Comparison of ENCODE assay signal across 11 cellular contexts in the genomic region with DNA sequence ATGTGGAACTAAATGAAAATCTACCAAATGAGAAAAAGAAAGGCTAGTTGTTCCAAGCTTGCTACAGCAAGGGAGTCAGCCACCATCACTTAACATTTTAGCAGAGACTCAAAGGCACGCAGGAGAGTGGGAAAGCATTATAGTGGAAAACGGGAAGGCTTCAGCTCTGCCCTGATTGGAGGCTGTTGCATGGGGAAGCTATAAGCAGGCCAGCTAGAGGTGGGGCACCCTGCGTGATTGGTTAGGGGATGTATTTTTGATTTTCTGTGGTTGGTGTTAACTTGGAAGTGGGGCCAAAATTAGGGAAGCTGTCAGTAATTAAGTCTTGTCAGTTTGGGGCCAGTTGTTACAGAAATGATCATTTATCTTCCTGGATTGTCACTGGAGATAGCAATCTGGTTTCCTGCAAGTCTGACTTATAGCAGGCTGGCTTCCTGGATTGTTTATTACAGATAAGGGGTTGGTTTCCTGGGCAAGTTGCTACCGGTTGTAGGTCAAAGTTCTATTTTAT.
A peak's percentile ranks its signal among the peaks of the same experiment; 100 is the strongest.
DNase-seq lines count a peak whose midpoint lies in the region; ATAC-seq and TF ChIP-seq lines count a peak whose summit lies in the region.
"Had no signal": no experiment of that assay in that cellular context is flagged by ENCODE, and none has a peak within 500 bp of the region (broad histone marks: within the 10 kb centered on the region; RNA-seq: fewer than 3 reads in every experiment).

No MANE protein-coding gene starts in this region.

- peak overlapping the region; percentile 4 for H3K27ac Mint-ChIP-seq in stimulated activated effector memory CD8-positive, alpha-beta T cell treated with anti-CD3 and anti-CD28 coated beads, Interleukin-12 subunit alpha, Interleukin-12 subunit beta, amount 100 ng/mL, for 72 hours
- H3K27ac Mint-ChIP-seq: activated naive CD8-positive, alpha-beta T cell treated with anti-CD3 and anti-CD28 coated beads, Interleukin-2, amount 10 ng/mL, durations not matched to agents 7 days and 5 days; stimulated activated naive B cell treated with anti-CD40 and anti-IgM and Interleukin-4, amounts not matched to agents 10 μg/mL and 1 μg/mL and 100 μg/mL, for 72 hours had no signal

- no peak overlapping the region for H2AFZ ChIP-seq in SK-N-SH (ENCODE audit: low read depth)

- intact Hi-C loops in left ventricle myocardium inferior (cut with micrococcal nuclease): no loop called here

- TF ChIP-seq EP300 in SK-N-SH (IDR thresholded peaks at IDR 0.05; ENCODE audit: borderline replicate concordance in 1 of 2, low read depth in 1 of 2, low read length in 1 of 2): peak; percentile 43 to 49; a peak in 2 of 4 replicates

- no peaks in the 10 kb centered on the region for H3K9me2 ChIP-seq in SK-N-SH

- no peak overlapping the region for H3K4me2 ChIP-seq in SK-N-SH
- H3K4me2 ChIP-seq: KMS-11 had no signal

- no peaks in the 10 kb centered on the region for H3K27me3 ChIP-seq in SK-N-SH (ENCODE audit: insufficient read depth)
- H3K27me3 ChIP-seq in left ventricle myocardium inferior (ENCODE audit: low read depth): no peaks in the 10 kb centered on the region

- H3K9me3 ChIP-seq in SK-N-SH: no peaks in the 10 kb centered on the region
- no peaks in the 10 kb centered on the region for H3K9me3 ChIP-seq in left ventricle myocardium inferior (replicated peaks)

- TF ChIP-seq RAD21 in SK-N-SH (IDR thresholded peaks at IDR 0.05; ENCODE audit: low read length): no peak

- peaks cover 19% of the 10 kb centered on the region for H3K4me1 Mint-ChIP-seq in stimulated activated effector memory CD8-positive, alpha-beta T cell treated with anti-CD3 and anti-CD28 coated beads, Interleukin-12 subunit alpha, Interleukin-12 subunit beta, amount 100 ng/mL, for 72 hours

- no peaks in the 10 kb centered on the region for H4K20me1 ChIP-seq in SK-N-SH (ENCODE audit: insufficient read depth)

- peaks cover 18 to 25% of the 10 kb centered on the region in 2 experiments; a peak in 3 of 4 replicates for H3K4me1 ChIP-seq in SK-N-SH (ENCODE audit: control insufficient read depth in 1 of 2, insufficient read depth in 2 of 2, low read depth in 1 of 2, low read length in 1 of 2)
- peaks cover 22% of the 10 kb centered on the region for H3K4me1 ChIP-seq in left ventricle myocardium inferior

- CTCF ChIA-PET in SK-N-SH (lab: Yijun Ruan, JAX): interaction anchor here (0.8 to 2.0 kb wide), 6 partner anchors 9 to 75 kb away, joined by 3 to 8 read pairs (median 4); no protein-coding TSS in a partner anchor

- WGBS in SK-N-SH (ENCODE audit: low lambda C conversion rate): 48% methylated on average over 4 of the region's 4 CpGs

- ATAC-seq in stimulated activated effector memory CD8-positive, alpha-beta T cell treated with anti-CD3 and anti-CD28 coated beads, Interleukin-12 subunit alpha, Interleukin-12 subunit beta, amount 100 ng/mL, for 72 hours: no peak
- ATAC-seq in esophagus mucosa (no peak), GM21717 (IDR thresholded peaks at IDR 0.05; ENCODE audit: unreplicated experiment) (no peak)

- no peak for TF ChIP-seq CTCF in SK-N-SH (IDR thresholded peaks at IDR 0.05)
- no peak for TF ChIP-seq CTCF in left ventricle myocardium inferior (IDR thresholded peaks at IDR 0.05; ENCODE audit: borderline replicate concordance)

- H3K9ac ChIP-seq in SK-N-SH: no peak overlapping the region
- H3K9ac ChIP-seq: KMS-11 had no signal

- H3K79me2 ChIP-seq in SK-N-SH (ENCODE audit: insufficient read depth): no peaks in the 10 kb centered on the region

- H3K4me3 Mint-ChIP-seq in stimulated activated effector memory CD8-positive, alpha-beta T cell treated with anti-CD3 and anti-CD28 coated beads, Interleukin-12 subunit alpha, Interleukin-12 subunit beta, amount 100 ng/mL, for 72 hours: no peak overlapping the region
- H3K4me3 Mint-ChIP-seq: activated naive CD8-positive, alpha-beta T cell treated with anti-CD3 and anti-CD28 coated beads, Interleukin-2, amount 10 ng/mL, durations not matched to agents 7 days and 5 days; stimulated activated naive B cell treated with anti-CD40 and anti-IgM and Interleukin-4, amounts not matched to agents 10 μg/mL and 1 μg/mL and 100 μg/mL, for 72 hours had no signal

- no peaks in the 10 kb centered on the region for H3K9me3 Mint-ChIP-seq in stimulated activated effector memory CD8-positive, alpha-beta T cell treated with anti-CD3 and anti-CD28 coated beads, Interleukin-12 subunit alpha, Interleukin-12 subunit beta, amount 100 ng/mL, for 72 hours

- H3K27ac ChIP-seq in SK-N-SH (ENCODE audit: low read depth in 2 of 2, low read length in 1 of 2) (peak overlapping the region; percentile 14 to 74), left ventricle myocardium inferior (replicated peaks) (peak overlapping the region; percentile 76)
- H3K27ac ChIP-seq: KMS-11 had no signal

- no peak overlapping the region for H3K4me3 ChIP-seq in SK-N-SH (ENCODE audit: low read depth in 2 of 2, low read length in 1 of 2)
- H3K4me3 ChIP-seq in left ventricle myocardium inferior: no peak overlapping the region

- DNase-seq in HT-29 (ENCODE audit: low spot score) (peak; percentile 41), SK-N-SH (peak; percentile 12), left ventricle myocardium inferior (no peak), C1 segment of cervical spinal cord (lab: John Stamatoyannopoulos, UW) (no peak), putamen (ENCODE audit: low spot score) (no peak)
- no peak for DNase-seq in stimulated activated effector memory CD8-positive, alpha-beta T cell treated with anti-CD3 and anti-CD28 coated beads, Interleukin-12 subunit alpha, Interleukin-12 subunit beta, amount 100 ng/mL, for 72 hours (ENCODE audit: low spot score in 2 of 2)
- DNase-seq: activated naive CD8-positive, alpha-beta T cell treated with anti-CD3 and anti-CD28 coated beads, Interleukin-2, amount 10 ng/mL, durations not matched to agents 7 days and 5 days had no signal

- no peaks in the 10 kb centered on the region for H3F3A ChIP-seq in SK-N-SH (replicated peaks; ENCODE audit: insufficient read depth)

- POLR2A ChIA-PET in SK-N-SH (lab: Yijun Ruan, JAX): no interaction called here

- no peaks in the 10 kb centered on the region for H3K36me3 Mint-ChIP-seq in stimulated activated effector memory CD8-positive, alpha-beta T cell treated with anti-CD3 and anti-CD28 coated beads, Interleukin-12 subunit alpha, Interleukin-12 subunit beta, amount 100 ng/mL, for 72 hours
- H3K36me3 Mint-ChIP-seq: stimulated activated naive B cell treated with anti-CD40 and anti-IgM and Interleukin-4, amounts not matched to agents 10 μg/mL and 1 μg/mL and 100 μg/mL, for 72 hours had no signal

- H3K36me3 ChIP-seq in SK-N-SH (replicated peaks in 1 of 2; ENCODE audit: control insufficient read depth in 1 of 2, insufficient read depth in 2 of 2, low read length in 1 of 2) (no peaks in the 10 kb centered on the region), left ventricle myocardium inferior (no peaks in the 10 kb centered on the region)

TF ChIP-seq in SK-N-SH, 30 proteins besides CTCF, POLR2A, EP300 and RAD21 (continues in another document):
- TF ChIP-seq USF1 (IDR thresholded peaks at IDR 0.05; ENCODE audit: borderline replicate concordance, low read depth) (no peak), NRF1 (IDR thresholded peaks at IDR 0.05; ENCODE audit: low read depth, low read length) (no peak), MEF2A (IDR thresholded peaks at IDR 0.05; ENCODE audit: borderline replicate concordance, low read depth) (no peak), CHD2 (IDR thresholded peaks at IDR 0.05; ENCODE audit: low read length, partially characterized antibody) (no peak), FOXM1 (IDR thresholded peaks at IDR 0.05; ENCODE audit: low read depth) (no peak), RFX5 (IDR thresholded peaks at IDR 0.05; ENCODE audit: low read length) (no peak), TAF1 (IDR thresholded peaks at IDR 0.05; ENCODE audit: borderline replicate concordance, low read depth, low read length) (no peak)
- TF ChIP-seq, protein P1, sequence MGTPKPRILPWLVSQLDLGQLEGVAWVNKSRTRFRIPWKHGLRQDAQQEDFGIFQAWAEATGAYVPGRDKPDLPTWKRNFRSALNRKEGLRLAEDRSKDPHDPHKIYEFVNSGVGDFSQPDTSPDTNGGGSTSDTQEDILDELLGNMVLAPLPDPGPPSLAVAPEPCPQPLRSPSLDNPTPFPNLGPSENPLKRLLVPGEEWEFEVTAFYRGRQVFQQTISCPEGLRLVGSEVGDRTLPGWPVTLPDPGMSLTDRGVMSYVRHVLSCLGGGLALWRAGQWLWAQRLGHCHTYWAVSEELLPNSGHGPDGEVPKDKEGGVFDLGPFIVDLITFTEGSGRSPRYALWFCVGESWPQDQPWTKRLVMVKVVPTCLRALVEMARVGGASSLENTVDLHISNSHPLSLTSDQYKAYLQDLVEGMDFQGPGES (IDR thresholded peaks at IDR 0.05; ENCODE audit: low read depth, low read length): no peak
- TF ChIP-seq, protein P2, sequence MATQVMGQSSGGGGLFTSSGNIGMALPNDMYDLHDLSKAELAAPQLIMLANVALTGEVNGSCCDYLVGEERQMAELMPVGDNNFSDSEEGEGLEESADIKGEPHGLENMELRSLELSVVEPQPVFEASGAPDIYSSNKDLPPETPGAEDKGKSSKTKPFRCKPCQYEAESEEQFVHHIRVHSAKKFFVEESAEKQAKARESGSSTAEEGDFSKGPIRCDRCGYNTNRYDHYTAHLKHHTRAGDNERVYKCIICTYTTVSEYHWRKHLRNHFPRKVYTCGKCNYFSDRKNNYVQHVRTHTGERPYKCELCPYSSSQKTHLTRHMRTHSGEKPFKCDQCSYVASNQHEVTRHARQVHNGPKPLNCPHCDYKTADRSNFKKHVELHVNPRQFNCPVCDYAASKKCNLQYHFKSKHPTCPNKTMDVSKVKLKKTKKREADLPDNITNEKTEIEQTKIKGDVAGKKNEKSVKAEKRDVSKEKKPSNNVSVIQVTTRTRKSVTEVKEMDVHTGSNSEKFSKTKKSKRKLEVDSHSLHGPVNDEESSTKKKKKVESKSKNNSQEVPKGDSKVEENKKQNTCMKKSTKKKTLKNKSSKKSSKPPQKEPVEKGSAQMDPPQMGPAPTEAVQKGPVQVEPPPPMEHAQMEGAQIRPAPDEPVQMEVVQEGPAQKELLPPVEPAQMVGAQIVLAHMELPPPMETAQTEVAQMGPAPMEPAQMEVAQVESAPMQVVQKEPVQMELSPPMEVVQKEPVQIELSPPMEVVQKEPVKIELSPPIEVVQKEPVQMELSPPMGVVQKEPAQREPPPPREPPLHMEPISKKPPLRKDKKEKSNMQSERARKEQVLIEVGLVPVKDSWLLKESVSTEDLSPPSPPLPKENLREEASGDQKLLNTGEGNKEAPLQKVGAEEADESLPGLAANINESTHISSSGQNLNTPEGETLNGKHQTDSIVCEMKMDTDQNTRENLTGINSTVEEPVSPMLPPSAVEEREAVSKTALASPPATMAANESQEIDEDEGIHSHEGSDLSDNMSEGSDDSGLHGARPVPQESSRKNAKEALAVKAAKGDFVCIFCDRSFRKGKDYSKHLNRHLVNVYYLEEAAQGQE (IDR thresholded peaks at IDR 0.05; ENCODE audit: low read depth, low read length): no peak

Comparison
In these comparisons a context has a peak if more than half of its experiments do, and no peak if none do; other contexts are left out.
1. DNase-seq: peak in HT-29 (single experiment) and SK-N-SH (single experiment); none in left ventricle myocardium inferior (single experiment), stimulated activated effector memory CD8-positive, alpha-beta T cell treated with anti-CD3 and anti-CD28 coated beads, Interleukin-12 subunit alpha, Interleukin-12 subunit beta, amount 100 ng/mL, for 72 hours (0 of 2), C1 segment of cervical spinal cord (0 of 14) and putamen (single experiment).